In the genomic region with DNA sequence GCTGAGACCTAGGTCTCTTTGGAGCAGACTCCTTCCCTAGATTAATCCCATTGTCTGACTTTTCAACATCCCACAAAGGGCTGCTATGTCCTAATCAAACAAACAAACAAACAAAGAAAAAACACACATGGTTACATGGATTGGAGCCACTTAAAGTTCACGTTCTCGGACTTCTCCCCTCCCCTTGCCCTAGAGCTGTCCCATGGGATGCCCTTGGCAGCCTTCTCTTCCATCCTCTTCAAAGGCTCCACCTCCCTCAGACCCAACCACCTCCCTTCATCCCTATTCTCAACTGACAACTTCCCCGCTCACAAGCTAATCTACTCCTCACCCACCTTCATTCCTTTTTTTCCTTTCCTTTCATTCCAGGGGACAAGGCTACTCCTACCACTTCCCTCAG, we compare ENCODE assay signal across 21 cellular contexts. TPM values are rescaled to one million over a fixed set of nuclear protein-coding genes. Genes with fewer than 3 reads are reported as not detected.
DNase-seq lines count a peak whose midpoint lies in the region; ATAC-seq and TF ChIP-seq lines count a peak whose summit lies in the region.
"Had no signal": no experiment of that assay in that cellular context is flagged by ENCODE, and none has a peak within 500 bp of the region (broad histone marks: within the 10 kb centered on the region; RNA-seq: fewer than 3 reads in every experiment).

No MANE protein-coding gene starts in this region.

- no peak overlapping the region for H2AFZ ChIP-seq in PC-9

- peak; percentile 50 for DNase-seq in LHCN-M2 (ENCODE audit: low read depth)
- no peak for DNase-seq in esophagus muscularis mucosa (ENCODE audit: extremely low spot score)
- DNase-seq in thoracic aorta (ENCODE audit: low spot score), result no peak
- DNase-seq in stimulated activated naive CD4-positive, alpha-beta T cell (lab: John Stamatoyannopoulos, UW), result no peak
- no peak for DNase-seq in glomerular visceral epithelial cell (ENCODE audit: extremely low spot score)
- DNase-seq in PC-9, result no peak
- no peak for DNase-seq in NCI-H1105 treated with DMSO at 0.1 percent for 48 hours (lab: John Stamatoyannopoulos, UW)
- DNase-seq: cortex of kidney; GF-D8; GOT3; hippocampal formation; KG1; NCI-H510A treated with DMSO at 0.1 percent for 48 hours; OCI-M1; posterior cingulate gyrus; stimulated activated naive CD8-positive, alpha-beta T cell treated with anti-CD3 and anti-CD28 coated beads, Interleukin-15, amount 100 ng/mL, for 72 hours; T1000 had no signal

- H3K79me2 ChIP-seq in PC-9 (ENCODE audit: low read depth), result no peaks in the 10 kb centered on the region

- peak overlapping the region in 3 of 4 donors; percentile 36 to 77 (median 50) for H3K27ac ChIP-seq in esophagus muscularis mucosa (replicated peaks in 1 of 4)
- H3K27ac ChIP-seq in thoracic aorta, result peak overlapping the region; percentile 43 to 53
- no peak overlapping the region for H3K27ac ChIP-seq in PC-9
- H3K27ac ChIP-seq: epithelial cell of prostate, SK-N-MC had no signal

- H3K36me3 ChIP-seq in esophagus muscularis mucosa, result no peaks in the 10 kb centered on the region
- no peaks in the 10 kb centered on the region for H3K36me3 ChIP-seq in thoracic aorta
- H3K36me3 ChIP-seq in PC-9 (ENCODE audit: low read depth), result no peaks in the 10 kb centered on the region
- H3K36me3 ChIP-seq: ascending aorta had no signal

- no peaks in the 10 kb centered on the region for H3K9me3 ChIP-seq in esophagus muscularis mucosa
- no peaks in the 10 kb centered on the region for H3K9me3 ChIP-seq in thoracic aorta
- H3K9me3 ChIP-seq in PC-9 (ENCODE audit: insufficient read depth, low read depth), result no peaks in the 10 kb centered on the region
- H3K9me3 ChIP-seq: ascending aorta had no signal

- BruUV-seq in PC-9 (replicated peaks; lab: Mats Ljungman, UMichigan), result no TSS peak

- H3K27me3 ChIP-seq in esophagus muscularis mucosa (no peaks in the 10 kb centered on the region), thoracic aorta (replicated peaks; ENCODE audit: insufficient read depth) (no peaks in the 10 kb centered on the region), PC-9 (ENCODE audit: insufficient read depth, low read depth) (no peaks in the 10 kb centered on the region)
- H3K27me3 ChIP-seq: ascending aorta had no signal

- no peaks in the 10 kb centered on the region for H3K27me3 Mint-ChIP-seq in nephron (ENCODE audit: low read depth)

- intact Hi-C loops in esophagus muscularis mucosa (cut with DNase I), result loop anchor here (5.0 to 10.0 kb wide), 3 partner anchors 47 to 237 kb away; partner anchors contain the start of gene DAAM1
- intact Hi-C loops in PC-9 (cut with micrococcal nuclease; ENCODE audit: unreplicated experiment), result loop anchor here (5.0 kb wide), 1 partner anchor 57 kb away; no protein-coding TSS in a partner anchor

- H3K9me3 Mint-ChIP-seq in nephron, result no peaks in the 10 kb centered on the region
- H3K9me3 Mint-ChIP-seq: stimulated activated naive CD8-positive, alpha-beta T cell treated with anti-CD3 and anti-CD28 coated beads, Interleukin-15, amount 100 ng/mL, for 72 hours had no signal

- no peaks in the 10 kb centered on the region for H3K36me3 Mint-ChIP-seq in nephron (ENCODE audit: low read depth)

- TF ChIP-seq CTCF in esophagus muscularis mucosa (IDR thresholded peaks at IDR 0.05) (no peak), nephron (IDR thresholded peaks at IDR 0.05; ENCODE audit: unreplicated experiment in 3 of 3) (no peak), thoracic aorta (IDR thresholded peaks at IDR 0.05) (no peak), PC-9 (conservative IDR thresholded peaks at IDR 0.05) (no peak)

- no peak overlapping the region for H3K4me3 ChIP-seq in esophagus muscularis mucosa
- H3K4me3 ChIP-seq in thoracic aorta, result no peak overlapping the region
- H3K4me3 ChIP-seq in PC-9, result no peak overlapping the region
- H3K4me3 ChIP-seq: ascending aorta, SK-N-MC had no signal

- H3K4me1 ChIP-seq in esophagus muscularis mucosa (peaks cover 34 to 71% (median 57%) of the 10 kb centered on the region in 4 donors), thoracic aorta (ENCODE audit: control insufficient read depth in 1 of 2, low read depth in 2 of 2) (peaks cover 28 to 74% of the 10 kb centered on the region in 2 donors), PC-9 (replicated peaks; ENCODE audit: insufficient read depth) (no peaks in the 10 kb centered on the region)

- ATAC-seq in thoracic aorta (ENCODE audit: insufficient number of reproducible peaks, low FRiP score, low read depth), result no peak
- ATAC-seq: stimulated activated naive CD8-positive, alpha-beta T cell treated with anti-CD3 and anti-CD28 coated beads, Interleukin-15, amount 100 ng/mL, for 72 hours had no signal

- WGBS in esophagus muscularis mucosa, result 76% methylated on average over 3 of the region's 3 CpGs

- TF ChIP-seq EP300 in esophagus muscularis mucosa (IDR thresholded peaks at IDR 0.05), result no peak

- H3K27ac Mint-ChIP-seq in nephron, result peak overlapping the region; percentile 78 to 92 (median 81)
- H3K27ac Mint-ChIP-seq: stimulated activated naive CD8-positive, alpha-beta T cell treated with anti-CD3 and anti-CD28 coated beads, Interleukin-15, amount 100 ng/mL, for 72 hours had no signal

- CTCF ChIA-PET in PC-9 (lab: Charles Lee), result no interaction called here

- H3K4me2 ChIP-seq in PC-9, result no peak overlapping the region

- POLR2A ChIA-PET in PC-9 (lab: Charles Lee; ENCODE audit: unreplicated experiment), result no interaction called here

- no peak overlapping the region for H3K4me3 Mint-ChIP-seq in nephron
- H3K4me3 Mint-ChIP-seq: stimulated activated naive CD8-positive, alpha-beta T cell treated with anti-CD3 and anti-CD28 coated beads, Interleukin-15, amount 100 ng/mL, for 72 hours had no signal

- peaks cover 57% of the 10 kb centered on the region for H3K4me1 Mint-ChIP-seq in nephron
- H3K4me1 Mint-ChIP-seq: stimulated activated naive CD8-positive, alpha-beta T cell treated with anti-CD3 and anti-CD28 coated beads, Interleukin-15, amount 100 ng/mL, for 72 hours had no signal

- H4K20me1 ChIP-seq in PC-9 (ENCODE audit: insufficient read depth), result no peaks in the 10 kb centered on the region

- H3K9me2 ChIP-seq in PC-9 (ENCODE audit: insufficient read depth), result no peaks in the 10 kb centered on the region

- no peak for TF ChIP-seq POLR2A in esophagus muscularis mucosa (IDR thresholded peaks at IDR 0.05; ENCODE audit: low read depth)

- H3F3A ChIP-seq in PC-9 (ENCODE audit: insufficient read depth, low read depth), result no peaks in the 10 kb centered on the region

RNA-seq across cellular contexts. Expression of gene GPR135, which starts 40.5 kb away (rescaled TPM):
- total RNA-seq in LHCN-M2 (2014; rRNA removed) (2.5 and 3.0 TPM in 2 replicates), esophagus muscularis mucosa (1 to 10 TPM; 4.3 to 9.1 (median 6.4) TPM), thoracic aorta (10 to 100 TPM; 13.8 to 20.3 TPM), PC-9 (2021) (13.6 and 15.2 TPM in 2 replicates)
- polyA plus RNA-seq in LHCN-M2 (2012), result 0.79 TPM

RNA-seq across cellular contexts. Expression of gene L3HYPDH, which starts 59.5 kb away (rescaled TPM):
- total RNA-seq in LHCN-M2 (2014; rRNA removed) (39.6 and 41.6 TPM in 2 replicates), esophagus muscularis mucosa (10 to 100 TPM; 20.2 to 32.2 (median 26.0) TPM), thoracic aorta (10 to 100 TPM; 69.0 to 74.9 TPM), PC-9 (2021) (96.3 and 121 TPM in 2 replicates)
- polyA plus RNA-seq in LHCN-M2 (2012), result 16.0 TPM

RNA-seq across cellular contexts. Expression of gene JKAMP, which starts 59.6 kb away (rescaled TPM):
- total RNA-seq in LHCN-M2 (2014; rRNA removed) (120 and 141 TPM in 2 replicates), esophagus muscularis mucosa (10 to 100 TPM; 23.3 to 27.8 (median 26.3) TPM), thoracic aorta (10 to 100 TPM; 57.4 to 75.1 TPM), PC-9 (2021) (54.6 and 60.1 TPM in 2 replicates)
- polyA plus RNA-seq in LHCN-M2 (2012), result 45.2 TPM
